In genomic region chr2:143513081-143513480, GRCh38 we compare ENCODE assay signal across 1 cellular context.
TF ChIP-seq lines count a peak whose summit lies in the region.

No MANE protein-coding gene starts in this region.

TF ChIP-seq in K562, 482 proteins besides CTCF, POLR2A, EP300 and RAD21 (continued from another document):
- no peak for TF ChIP-seq PRDM10 (IDR thresholded peaks at IDR 0.05; ENCODE audit: partially characterized antibody)
- peak in 1 of 2 experiments; percentile 36; a peak in 1 of 4 replicates for TF ChIP-seq MAZ (CRISPR knock-in tag; conservative IDR thresholded peaks at IDR 0.05 in 1 of 2, IDR thresholded peaks at IDR 0.05 in 1 of 2)
- no peak for TF ChIP-seq ELK1 (CRISPR knock-in tag; IDR thresholded peaks at IDR 0.05)
- peak; percentile 33; the same call in 1 of the 2 replicates for TF ChIP-seq DEAF1 (CRISPR knock-in tag; IDR thresholded peaks at IDR 0.05)
- TF ChIP-seq SMC3 (conservative IDR thresholded peaks at IDR 0.05; ENCODE audit: insufficient read depth, low read depth, low read length) = peak; percentile 60; the same call in 1 of the 2 replicates
- TF ChIP-seq ZNF766 (CRISPR knock-in tag; conservative IDR thresholded peaks at IDR 0.05) = no peak
- no peak for TF ChIP-seq IRF2 (CRISPR knock-in tag; IDR thresholded peaks at IDR 0.05)
- no peak for TF ChIP-seq RUNX1 (IDR thresholded peaks at IDR 0.05; ENCODE audit: low read depth)
- no peak for TF ChIP-seq PRMT5 (CRISPR knock-in tag; IDR thresholded peaks at IDR 0.05)
- TF ChIP-seq FOXA1 (IDR thresholded peaks at IDR 0.05; ENCODE audit: borderline replicate concordance) = no peak
- no peak for TF ChIP-seq SLC30A9 (CRISPR knock-in tag; IDR thresholded peaks at IDR 0.05)
- TF ChIP-seq CHAMP1 (IDR thresholded peaks at IDR 0.05) = no peak
- no peak for TF ChIP-seq ETV6 (IDR thresholded peaks at IDR 0.05; ENCODE audit: borderline replicate concordance in 1 of 2, low read depth in 2 of 2, low read length in 1 of 2)
- TF ChIP-seq ETV6 (CRISPR knock-in tag; IDR thresholded peaks at IDR 0.05; ENCODE audit: borderline replicate concordance) = no peak
